ENCODE assay signal across 12 cellular contexts in genomic region chr3:66236281-66236680, GRCh38. TPM values are rescaled to one million over a fixed set of nuclear protein-coding genes. Genes with fewer than 3 reads are reported as not detected.
DNase-seq lines count a peak whose midpoint lies in the region; ATAC-seq, FAIRE-seq and TF ChIP-seq lines count a peak whose summit lies in the region.
"Had no signal": no experiment of that assay in that cellular context is flagged by ENCODE, and none has a peak within 500 bp of the region (broad histone marks: within the 10 kb centered on the region; RNA-seq: fewer than 3 reads in every experiment).

No MANE protein-coding gene starts in this region.

- H3K36me3 ChIP-seq in BJ (ENCODE audit: control insufficient read depth, insufficient read depth, low read length) (no peaks in the 10 kb centered on the region), HCT116 (ENCODE audit: control insufficient read depth in 1 of 2, insufficient read depth in 2 of 2, low read length in 2 of 2) (peaks cover 0 to 18% of the 10 kb centered on the region in 2 experiments; a peak in 2 of 4 replicates)

- H3K9me2 ChIP-seq in HCT116 (ENCODE audit: insufficient read depth) = no peaks in the 10 kb centered on the region

- no peak for TF ChIP-seq POLR2A in HCT116 (IDR thresholded peaks at IDR 0.05; ENCODE audit: borderline replicate concordance, extremely low read depth, insufficient read depth, insufficient read length)

- H3K9me3 ChIP-seq in HCT116 (ENCODE audit: control insufficient read depth in 1 of 2, insufficient read depth in 1 of 2, low read depth in 1 of 2, low read length in 2 of 2) = no peaks in the 10 kb centered on the region
- H3K9me3 ChIP-seq: tibial artery had no signal

- H3K27me3 ChIP-seq in BJ (ENCODE audit: control insufficient read depth, insufficient read depth, low read length) = no peaks in the 10 kb centered on the region
- H3K27me3 ChIP-seq in HCT116 (ENCODE audit: insufficient read depth, low read length) = no peaks in the 10 kb centered on the region
- H3K27me3 ChIP-seq: tibial artery had no signal

- TF ChIP-seq RAD21 in HCT116 (IDR thresholded peaks at IDR 0.05; ENCODE audit: low read depth) = peak; percentile 14; the same call in 1 of the 2 replicates

- ATAC-seq in HCT116 (no peak), GM19395 (IDR thresholded peaks at IDR 0.05; ENCODE audit: unreplicated experiment) (no peak), GM21367 (IDR thresholded peaks at IDR 0.05; ENCODE audit: unreplicated experiment) (no peak), Right ventricle myocardium inferior (no peak)

- no peak overlapping the region for H3K27ac ChIP-seq in HCT116 (ENCODE audit: low read depth, low read length)
- H3K27ac ChIP-seq: tibial artery had no signal

- H3K4me2 ChIP-seq in HCT116 (ENCODE audit: low read length) = no peak overlapping the region

- DNase-seq in BJ (ENCODE audit: low read depth) = no peak
- DNase-seq in HCT116 (ENCODE audit: low read depth, low spot score) = peak; percentile 2
- peak; percentile 25 for DNase-seq in SK-N-DZ (ENCODE audit: low spot score)
- peak; percentile 23 for DNase-seq in iPS DF 19.7 (ENCODE audit: low read depth, low spot score)
- no peak for DNase-seq in RCC 7860 (ENCODE audit: low spot score)
- DNase-seq in Right ventricle myocardium inferior (ENCODE audit: missing footprints) = no peak
- DNase-seq: activated CD4-positive, alpha-beta T cell treated with anti-CD3 and anti-CD28 coated beads, Interleukin-2, amount 10 ng/mL, durations not matched to agents 7 days and 5 days; activated naive CD4-positive, alpha-beta T cell treated with anti-CD3 and anti-CD28 coated beads, Interleukin-2, amount 10 ng/mL, durations not matched to agents 7 days and 5 days; NCI-H226; tibial artery had no signal

- H3K79me2 ChIP-seq in HCT116 (ENCODE audit: insufficient read depth, low read length) = peaks cover 32% of the 10 kb centered on the region

- 0 out of 2 replicates have a peak, but pooled peaks cover 3% of the 10 kb centered on the region for H4K20me1 ChIP-seq in HCT116 (ENCODE audit: insufficient read depth)

- H3K9ac ChIP-seq in HCT116 (ENCODE audit: low read length) = no peak overlapping the region

- BruUV-seq in HCT116 (replicated peaks; lab: Mats Ljungman, UMichigan) = no TSS peak

- POLR2A ChIA-PET in BJ (lab: Charles Lee) = interaction anchor here (0.6 kb wide), 1 partner anchor 661 kb away, joined by 3 read pairs; no protein-coding TSS in a partner anchor
- POLR2A ChIA-PET in HCT116 (lab: Charles Lee) = interaction anchor here (0.8 kb wide), 1 partner anchor 16 kb away, joined by 5 read pairs; no protein-coding TSS in a partner anchor

- TF ChIP-seq CTCF in BJ (IDR thresholded peaks at IDR 0.05; ENCODE audit: insufficient read depth, low read depth, low read length) (peak; percentile 25; the same call in 1 of the 2 replicates), HCT116 (IDR thresholded peaks at IDR 0.05 in 2 of 3, conservative IDR thresholded peaks at IDR 0.05 in 1 of 3; ENCODE audit: borderline replicate concordance in 1 of 3, insufficient read depth in 1 of 3, low read depth in 2 of 3, low read length in 2 of 3) (peak in 1 of 3 experiments; percentile 30; a peak in 1 of 6 replicates)

- intact Hi-C loops in HCT116 (cut with micrococcal nuclease) (no loop called here), Right ventricle myocardium inferior (cut with DNase I) (no loop called here)

- CTCF ChIA-PET in BJ (lab: Yijun Ruan, JAX) (interaction anchor here (1.1 to 1.6 kb wide), 2 partner anchors 12 to 18 kb away, joined by 3 to 6 read pairs; no protein-coding TSS in a partner anchor), HCT116 (lab: Charles Lee) (interaction anchor here (1.1 to 1.7 kb wide), 4 partner anchors 18 to 586 kb away, joined by 3 to 7 read pairs (median 4); no protein-coding TSS in a partner anchor)

- RAD21 ChIA-PET in HCT116 (lab: Charles Lee; ENCODE audit: low non-redundant PET in 1 of 2, low total read pairs in 2 of 2, uncharacterized antibody in 2 of 2, unreplicated experiment in 2 of 2) = no interaction called here

- no peaks in the 10 kb centered on the region for H3K4me1 ChIP-seq in HCT116 (ENCODE audit: control insufficient read depth in 1 of 2, insufficient read depth in 2 of 2, low read length in 2 of 2)
- H3K4me1 ChIP-seq: tibial artery had no signal

- no peak for FAIRE-seq in RCC 7860 (lab: Jason Lieb, UNC)

- H3K4me3 ChIP-seq in BJ (ENCODE audit: low read depth, low read length) (no peak overlapping the region), HCT116 (replicated peaks in 1 of 2; ENCODE audit: low read depth in 1 of 2, low read length in 2 of 2) (no peak overlapping the region)
- H3K4me3 ChIP-seq: tibial artery had no signal

- H2AFZ ChIP-seq in HCT116 (ENCODE audit: low read depth, low read length, poor library complexity, severe bottlenecking) = no peak overlapping the region

TF ChIP-seq in HCT116, 20 proteins besides CTCF, POLR2A, EP300 and RAD21:
- no peak for TF ChIP-seq EZH2phosphoT487 (IDR thresholded peaks at IDR 0.05; ENCODE audit: borderline replicate concordance)
- no peak for TF ChIP-seq MAX (IDR thresholded peaks at IDR 0.05)
- no peak for TF ChIP-seq JUND (IDR thresholded peaks at IDR 0.05)
- TF ChIP-seq ZFX (IDR thresholded peaks at IDR 0.05) = no peak

RNA-seq across cellular contexts. Expression of gene SLC25A26, which starts 15.5 kb away (rescaled TPM):
- polyA plus RNA-seq in BJ (2011; rRNA removed) = 29.5 and 34.3 TPM in 2 replicates
- polyA minus RNA-seq in BJ (2011; rRNA and poly(A)+ RNA removed) = 10.6 and 11.6 TPM in 2 replicates
- 23.8 TPM for total RNA-seq in HCT116 (2021; ENCODE audit: unreplicated experiment)
- 17.2 and 19.5 TPM in 2 replicates for polyA plus RNA-seq in HCT116 (2012)
- 23.0 and 24.0 TPM in 2 replicates for polyA plus RNA-seq in SK-N-DZ (2014; cell fraction: cytosol; rRNA removed)
- polyA plus RNA-seq in SK-N-DZ (2014; cell fraction: nucleus; rRNA removed) = 12.5 and 15.5 TPM in 2 replicates
- total RNA-seq in Right ventricle myocardium inferior = 45.9 TPM

Comparison
In these comparisons a context has a peak if more than half of its experiments do, and no peak if none do; other contexts are left out.
1. DNase-seq: peak in HCT116 (single experiment), SK-N-DZ (single experiment) and iPS DF 19.7 (single experiment); none in BJ (single experiment), RCC 7860 (single experiment) and Right ventricle myocardium inferior (single experiment).